ENCODE assay signal across 15 cellular contexts in the genomic region with DNA sequence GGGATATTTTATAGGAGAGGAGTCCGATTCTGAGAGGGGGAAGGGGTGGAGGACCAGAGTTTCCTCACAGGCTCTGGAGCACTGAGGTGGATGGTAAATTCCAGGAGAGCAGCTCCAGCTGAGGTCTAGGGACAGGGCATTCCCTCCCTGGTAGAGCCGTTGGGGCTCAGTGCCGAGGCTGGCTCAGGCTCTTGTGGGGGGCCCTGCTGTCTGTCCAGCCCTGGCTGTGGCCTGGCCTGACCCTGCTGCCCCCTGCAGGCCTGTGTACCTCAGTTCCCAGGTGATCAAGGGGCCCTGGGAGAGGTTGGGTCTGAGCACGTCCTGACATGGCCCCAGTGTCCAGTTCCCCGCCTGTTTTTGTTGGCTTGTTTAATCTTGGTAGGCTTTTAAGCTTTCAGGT. TPM values are rescaled to one million over a fixed set of nuclear protein-coding genes. Genes with fewer than 3 reads are reported as not detected.
DNase-seq lines count a peak whose midpoint lies in the region; ATAC-seq, FAIRE-seq and TF ChIP-seq lines count a peak whose summit lies in the region.
"Had no signal": no experiment of that assay in that cellular context is flagged by ENCODE, and none has a peak within 500 bp of the region (broad histone marks: within the 10 kb centered on the region; RNA-seq: fewer than 3 reads in every experiment).

No MANE protein-coding gene starts in this region.

- peaks cover 13% of the 10 kb centered on the region; the same call in 1 of the 2 replicates for H3K79me2 ChIP-seq in SK-N-SH (ENCODE audit: insufficient read depth)

- H3K4me1 ChIP-seq in A549 (no peaks in the 10 kb centered on the region), SK-N-SH (ENCODE audit: control insufficient read depth in 1 of 2, insufficient read depth in 2 of 2, low read depth in 1 of 2, low read length in 1 of 2) (no peaks in the 10 kb centered on the region)
- H3K4me1 ChIP-seq: right lobe of liver, tibial artery had no signal

- H3K27ac ChIP-seq in A549, result no peak overlapping the region
- H3K27ac ChIP-seq in SK-N-SH (ENCODE audit: low read depth in 2 of 2, low read length in 1 of 2), result no peak overlapping the region
- H3K27ac ChIP-seq: C4-2B, right lobe of liver, tibial artery had no signal

- TF ChIP-seq RAD21 in A549 (conservative IDR thresholded peaks at IDR 0.05 in 1 of 2, IDR thresholded peaks at IDR 0.05 in 1 of 2), result no peak
- TF ChIP-seq RAD21 in SK-N-SH (IDR thresholded peaks at IDR 0.05; ENCODE audit: low read length), result no peak

- peak; percentile 9; the same call in 1 of the 3 replicates for TF ChIP-seq CTCF in A549 (IDR thresholded peaks at IDR 0.05)
- peak; percentile 39 for TF ChIP-seq CTCF in GM12873 (IDR thresholded peaks at IDR 0.05; ENCODE audit: insufficient read depth, low read depth, low read length, missing control alignments)
- TF ChIP-seq CTCF in SK-N-SH (IDR thresholded peaks at IDR 0.05), result peak; percentile 21; the same call in 1 of the 2 replicates
- TF ChIP-seq CTCF in D721Med (IDR thresholded peaks at IDR 0.05; ENCODE audit: insufficient read depth, missing control alignments), result no peak

- H3F3A ChIP-seq in SK-N-SH (replicated peaks; ENCODE audit: insufficient read depth), result no peaks in the 10 kb centered on the region

- H3K4me3 ChIP-seq in A549 (no peak overlapping the region), SK-N-SH (ENCODE audit: low read depth in 2 of 2, low read length in 1 of 2) (no peak overlapping the region)
- H3K4me3 ChIP-seq: right lobe of liver, tibial artery had no signal

- H2AFZ ChIP-seq in SK-N-SH (ENCODE audit: low read depth), result no peak overlapping the region

- FAIRE-seq in A549 (lab: Jason Lieb, UNC), result no peak
- FAIRE-seq in D721Med (lab: Jason Lieb, UNC), result no peak

- H3K36me3 ChIP-seq in SK-N-SH (replicated peaks in 1 of 2; ENCODE audit: control insufficient read depth in 1 of 2, insufficient read depth in 2 of 2, low read length in 1 of 2), result peaks cover 0 to 42% of the 10 kb centered on the region in 2 experiments

- CTCF ChIA-PET in A549 (lab: Yijun Ruan, JAX), result interaction anchor here (1.0 to 1.6 kb wide), 7 partner anchors 11 to 155 kb away, joined by 3 to 6 read pairs (median 4); no protein-coding TSS in a partner anchor
- CTCF ChIA-PET in SK-N-SH (lab: Yijun Ruan, JAX), result interaction anchor here (1.8 kb wide), 1 partner anchor 10 kb away, joined by 6 read pairs; no protein-coding TSS in a partner anchor

- no peaks in the 10 kb centered on the region for H3K9me2 ChIP-seq in SK-N-SH

- TF ChIP-seq POLR2A in A549 (IDR thresholded peaks at IDR 0.05; ENCODE audit: low read length), result no peak

- no peak for TF ChIP-seq EP300 in A549 (IDR thresholded peaks at IDR 0.05)
- TF ChIP-seq EP300 in SK-N-SH (IDR thresholded peaks at IDR 0.05; ENCODE audit: borderline replicate concordance in 1 of 2, low read depth in 1 of 2, low read length in 1 of 2), result no peak

- H3K9me3 ChIP-seq in A549 (peaks cover 19% of the 10 kb centered on the region), SK-N-SH (peaks cover 16% of the 10 kb centered on the region; the same call in 1 of the 2 replicates)
- H3K9me3 ChIP-seq: right lobe of liver had no signal

- H3K4me2 ChIP-seq in A549 (no peak overlapping the region), SK-N-SH (no peak overlapping the region)

- POLR2A ChIA-PET in A549 (lab: Yijun Ruan, JAX), result no interaction called here
- POLR2A ChIA-PET in SK-N-SH (lab: Yijun Ruan, JAX), result no interaction called here

- peak; percentile 69 to 83; a peak in 4 of 6 replicates for ATAC-seq in A549
- no peak for ATAC-seq in HG03571 (IDR thresholded peaks at IDR 0.05; ENCODE audit: unreplicated experiment)

- H3K9ac ChIP-seq in SK-N-SH, result no peak overlapping the region

- no peaks in the 10 kb centered on the region for H3K27me3 ChIP-seq in SK-N-SH (ENCODE audit: insufficient read depth)
- H3K27me3 ChIP-seq: right lobe of liver, tibial artery had no signal

- peak in 1 of 2 experiments; percentile 45 for DNase-seq in A549 (ENCODE audit: low read depth in 1 of 2, low spot score in 1 of 2)
- peak; percentile 52 for DNase-seq in SK-N-SH
- DNase-seq in iPS-NIHi11 (ENCODE audit: low spot score), result peak; percentile 82
- DNase-seq in germinal center (ENCODE audit: low spot score), result no peak
- DNase-seq in D721Med (ENCODE audit: insufficient read length, low spot score), result no peak
- DNase-seq in activated CD4-positive, alpha-beta T cell treated with anti-CD3 and anti-CD28 coated beads for 48 hours, result no peak
- DNase-seq: activated CD4-positive, alpha-beta T cell treated with anti-CD3 and anti-CD28 coated beads, Interleukin-2, amount 10 ng/mL, durations not matched to agents 24 days and 14 days; head of caudate nucleus; midbrain; NCI-H510A treated with DMSO at 0.1 percent for 48 hours; tibial artery had no signal

- 95% methylated on average over 5 of the region's 5 CpGs for WGBS in A549 (ENCODE audit: missing lambda C conversion rate)
- WGBS in SK-N-SH (ENCODE audit: low lambda C conversion rate), result 88% methylated on average over 3 of the region's 5 CpGs

- H4K20me1 ChIP-seq in SK-N-SH (ENCODE audit: insufficient read depth), result no peaks in the 10 kb centered on the region

TF ChIP-seq in A549, 52 proteins besides CTCF, POLR2A, EP300 and RAD21 (continues in another document):
- no peak for TF ChIP-seq JUN (IDR thresholded peaks at IDR 0.05)
- no peak for TF ChIP-seq MYC (IDR thresholded peaks at IDR 0.05; ENCODE audit: borderline replicate concordance, low read length)
- TF ChIP-seq MAFK (IDR thresholded peaks at IDR 0.05; ENCODE audit: partially characterized antibody), result no peak
- TF ChIP-seq HMGXB4 (CRISPR knock-in tag; IDR thresholded peaks at IDR 0.05; ENCODE audit: borderline replicate concordance), result no peak
- no peak for TF ChIP-seq ATOH8 (CRISPR knock-in tag; IDR thresholded peaks at IDR 0.05; ENCODE audit: low read depth)
- no peak for TF ChIP-seq ZFP36 (IDR thresholded peaks at IDR 0.05; ENCODE audit: borderline replicate concordance, partially characterized antibody)
- TF ChIP-seq TP53 (CRISPR knock-in tag; IDR thresholded peaks at IDR 0.05), result no peak
- TF ChIP-seq HOXB5 (CRISPR knock-in tag; IDR thresholded peaks at IDR 0.05), result no peak

TF ChIP-seq in SK-N-SH, 30 proteins besides CTCF, POLR2A, EP300 and RAD21:
- TF ChIP-seq MXI1 (IDR thresholded peaks at IDR 0.05; ENCODE audit: low read depth, low read length), result no peak
- no peak for TF ChIP-seq FOXJ3 (CRISPR knock-in tag; IDR thresholded peaks at IDR 0.05)
- TF ChIP-seq, protein P1, sequence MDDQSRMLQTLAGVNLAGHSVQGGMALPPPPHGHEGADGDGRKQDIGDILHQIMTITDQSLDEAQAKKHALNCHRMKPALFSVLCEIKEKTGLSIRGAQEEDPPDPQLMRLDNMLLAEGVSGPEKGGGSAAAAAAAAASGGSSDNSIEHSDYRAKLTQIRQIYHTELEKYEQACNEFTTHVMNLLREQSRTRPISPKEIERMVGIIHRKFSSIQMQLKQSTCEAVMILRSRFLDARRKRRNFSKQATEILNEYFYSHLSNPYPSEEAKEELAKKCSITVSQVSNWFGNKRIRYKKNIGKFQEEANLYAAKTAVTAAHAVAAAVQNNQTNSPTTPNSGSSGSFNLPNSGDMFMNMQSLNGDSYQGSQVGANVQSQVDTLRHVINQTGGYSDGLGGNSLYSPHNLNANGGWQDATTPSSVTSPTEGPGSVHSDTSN (IDR thresholded peaks at IDR 0.05), result no peak
- TF ChIP-seq JUND (IDR thresholded peaks at IDR 0.05), result no peak

RNA-seq across cellular contexts. Expression of gene ZNF750, which starts 16.8 kb away (rescaled TPM):
- polyA plus RNA-seq in A549 (2011; rRNA removed), result not detected in 2 replicates
- polyA plus RNA-seq in A549 (2012; cell fraction: cytosol; rRNA removed), result not detected in 2 replicates
- polyA plus RNA-seq in A549 (2012; cell fraction: nucleus; rRNA removed), result not detected in 2 replicates
- not detected in 3 replicates for polyA plus RNA-seq in A549 (2017; fragmentation: RNase III; extraction: RNeasy Plus Mini Kit Qiagen cat#74134 plus additional on column Dnase treatment)
- not detected in 2 replicates for polyA minus RNA-seq in A549 (2011; rRNA and poly(A)+ RNA removed)
- not detected in 2 replicates for polyA plus RNA-seq in SK-N-SH (2012; rRNA removed)
- not detected in 2 replicates for polyA plus RNA-seq in SK-N-SH (2012; cell fraction: cytosol; rRNA removed)
- not detected in 2 replicates for polyA plus RNA-seq in SK-N-SH (2012; cell fraction: nucleus; rRNA removed)

Comparison
In these comparisons a context has a peak if more than half of its experiments do, and no peak if none do; other contexts are left out.
1. DNase-seq: peak in SK-N-SH (single experiment) and iPS-NIHi11 (single experiment); none in germinal center (single experiment), D721Med (single experiment) and activated CD4-positive, alpha-beta T cell treated with anti-CD3 and anti-CD28 coated beads for 48 hours (single experiment).
2. Of the 12 proteins assayed by ChIP-seq in both A549 and SK-N-SH: peak only in A549: none; only in SK-N-SH: none; in both: CTCF; in neither: 11.